Comparison of ENCODE assay signal across 18 cellular contexts in genomic region chr7:51352174-51353145, GRCh38. TPM values are rescaled to one million over a fixed set of nuclear protein-coding genes. Genes with fewer than 3 reads are reported as not detected.
DNase-seq lines count a peak whose midpoint lies in the region; TF ChIP-seq lines count a peak whose summit lies in the region.
"Had no signal": no experiment of that assay in that cellular context is flagged by ENCODE, and none has a peak within 500 bp of the region (broad histone marks: within the 10 kb centered on the region; RNA-seq: fewer than 3 reads in every experiment).

No MANE protein-coding gene starts in this region.

- TF ChIP-seq CTCF in VCaP (conservative IDR thresholded peaks at IDR 0.05), result 0 out of 2 replicates have a peak, but pooled peaks have one; percentile 7

- H3K36me3 ChIP-seq in GM23248 (ENCODE audit: low read depth), result no peaks in the 10 kb centered on the region
- H3K36me3 ChIP-seq: BLaER1 treated with 17β-estradiol and CSF1 and Interleukin-3, amounts not matched to agents 10 nM and 100 nM; colonic mucosa; gastroesophageal sphincter; upper lobe of right lung had no signal

- in situ Hi-C loops in GM23248 (cut with MboI), result loop anchor here (25.0 kb wide), 1 partner anchor 890 kb away; the partner anchor contains the start of gene FIGNL1

- H2AFZ ChIP-seq in GM23248, result no peak overlapping the region

- WGBS in GM23248 (ENCODE audit: low coverage in 1 of 2, low lambda C conversion rate in 2 of 2, missing lambda C conversion rate in 2 of 2), 2 experiments, result 30 to 36% methylated on average over 10 of the region's 10 CpGs

- H3F3A ChIP-seq in GM23248 (ENCODE audit: insufficient read depth), result no peaks in the 10 kb centered on the region

- H3K27ac ChIP-seq in GM23248 (no peak overlapping the region), VCaP (no peak overlapping the region)
- H3K27ac ChIP-seq: BLaER1 treated with 17β-estradiol and CSF1 and Interleukin-3, amounts not matched to agents 10 nM and 100 nM; colonic mucosa; gastroesophageal sphincter; upper lobe of right lung had no signal

- no peak overlapping the region for H3K4me3 ChIP-seq in GM23248
- H3K4me3 ChIP-seq: BLaER1 treated with 17β-estradiol and CSF1 and Interleukin-3, amounts not matched to agents 10 nM and 100 nM; colonic mucosa; gastroesophageal sphincter; upper lobe of right lung had no signal

- no peaks in the 10 kb centered on the region for H3K4me1 ChIP-seq in GM23248 (ENCODE audit: insufficient read depth)
- H3K4me1 ChIP-seq: gastroesophageal sphincter, upper lobe of right lung had no signal

- no peaks in the 10 kb centered on the region for H4K20me1 ChIP-seq in GM23248 (ENCODE audit: insufficient read depth)
- H4K20me1 ChIP-seq: BLaER1 treated with 17β-estradiol and CSF1 and Interleukin-3, amounts not matched to agents 10 nM and 100 nM had no signal

- H3K4me2 ChIP-seq in GM23248 (ENCODE audit: unreplicated experiment), result no peak overlapping the region
- H3K4me2 ChIP-seq: BLaER1 treated with 17β-estradiol and CSF1 and Interleukin-3, amounts not matched to agents 10 nM and 100 nM had no signal

- no peaks in the 10 kb centered on the region for H3K9me3 ChIP-seq in GM23248 (ENCODE audit: low read depth)
- H3K9me3 ChIP-seq: colonic mucosa, gastroesophageal sphincter, upper lobe of right lung had no signal

- no peak overlapping the region for H3K9ac ChIP-seq in GM23248
- H3K9ac ChIP-seq: BLaER1 treated with 17β-estradiol and CSF1 and Interleukin-3, amounts not matched to agents 10 nM and 100 nM had no signal

- H3K9me2 ChIP-seq in GM23248 (ENCODE audit: insufficient read depth), result no peaks in the 10 kb centered on the region

- no peaks in the 10 kb centered on the region for H3K27me3 ChIP-seq in GM23248 (replicated peaks; ENCODE audit: insufficient read depth)
- H3K27me3 ChIP-seq: BLaER1 treated with 17β-estradiol and CSF1 and Interleukin-3, amounts not matched to agents 10 nM and 100 nM; colonic mucosa; gastroesophageal sphincter; upper lobe of right lung had no signal

- no peaks in the 10 kb centered on the region for H3K79me2 ChIP-seq in GM23248 (ENCODE audit: insufficient read depth)

- peak; percentile 45 for DNase-seq in DMS53 (lab: John Stamatoyannopoulos, UW)
- no peak for DNase-seq in DMS53 treated with DMSO at 0.1 percent for 48 hours (lab: John Stamatoyannopoulos, UW; ENCODE audit: unreplicated experiment)
- DNase-seq in GM23248, result peak; percentile 3
- DNase-seq in left kidney (ENCODE audit: low read depth, low spot score), result peak; percentile 25
- DNase-seq in mucosa of gallbladder (ENCODE audit: low spot score), result no peak
- DNase-seq in kidney tubule cell (ENCODE audit: low spot score), result no peak
- DNase-seq in putamen (ENCODE audit: low spot score), result no peak
- DNase-seq: activated CD4-positive, alpha-beta T cell treated with anti-CD3 and anti-CD28 coated beads, Interleukin-2, amount 50 U/mL, for 1 hour; activated naive CD4-positive, alpha-beta T cell treated with anti-CD3 and anti-CD28 coated beads for 36 hours; colonic mucosa; DMS79; Kasumi-1; NCI-H774; upper lobe of right lung had no signal

RNA-seq across cellular contexts. Expression of gene COBL, which starts 35.9 kb away (rescaled TPM):
- total RNA-seq in GM23248 (2014; rRNA removed; shearing (Covaris generic)), result not detected in 2 replicates
- polyA plus RNA-seq in GM23248 (2016; fragmentation: Nextera tagmentation; extraction: Ambion mirVana), result not detected in 2 replicates
- total RNA-seq in mucosa of gallbladder, result 87.3 TPM
- total RNA-seq: activated naive CD4-positive, alpha-beta T cell treated with anti-CD3 and anti-CD28 coated beads for 36 hours; lung microvascular endothelial cell had no signal

Comparison
In these comparisons a context has a peak if more than half of its experiments do, and no peak if none do; other contexts are left out.
1. DNase-seq: peak in DMS53 (single experiment), GM23248 (single experiment) and left kidney (single experiment); none in DMS53 treated with DMSO at 0.1 percent for 48 hours (single experiment), mucosa of gallbladder (single experiment), kidney tubule cell (single experiment) and putamen (single experiment).
2. RNA of gene COBL, which starts 35.9 kb away (total RNA-seq): 87.3 TPM in mucosa of gallbladder (single experiment); not detected in GM23248; every median in the first group is over 10 times any median in the second.